ENCODE assay signal across 8 cellular contexts in genomic region chr11:102317768-102318103, GRCh38. TPM values are rescaled to one million over a fixed set of nuclear protein-coding genes. Genes with fewer than 3 reads are reported as not detected.
A peak's percentile ranks its signal among the peaks of the same experiment; 100 is the strongest.
DNase-seq lines count a peak whose midpoint lies in the region; ATAC-seq and TF ChIP-seq lines count a peak whose summit lies in the region.

No MANE protein-coding gene starts in this region.

- H3K4me3 Mint-ChIP-seq in Caco-2 (ENCODE audit: unreplicated experiment), result peak overlapping the region; percentile 89

- H3K9ac ChIP-seq in OCI-LY3 (ENCODE audit: low read length), result peak overlapping the region; percentile 87

- no peak overlapping the region for H2AFZ ChIP-seq in OCI-LY3 (ENCODE audit: low read depth, low read length)

- peak overlapping the region; percentile 80 for H3K27ac Mint-ChIP-seq in Caco-2 (ENCODE audit: unreplicated experiment)

- peaks cover 54% of the 10 kb centered on the region for H3K79me2 ChIP-seq in OCI-LY3 (ENCODE audit: low read length)

- no peaks in the 10 kb centered on the region for H3K27me3 Mint-ChIP-seq in Caco-2 (ENCODE audit: insufficient read depth, unreplicated experiment)

- no peaks in the 10 kb centered on the region for H3K9me3 Mint-ChIP-seq in Caco-2 (ENCODE audit: unreplicated experiment)

- intact Hi-C loops in Caco-2 (cut with micrococcal nuclease; ENCODE audit: unreplicated experiment), result loop anchor here (1.0 to 2.0 kb wide), 2 partner anchors 29 to 30 kb away; partner anchors contain the start of gene BIRC2

- H3K27me3 ChIP-seq in Caco-2 (replicated peaks; ENCODE audit: control insufficient read depth, insufficient read depth, low read length) (no peaks in the 10 kb centered on the region), OCI-LY3 (ENCODE audit: low read depth, low read length) (no peaks in the 10 kb centered on the region), neutrophil (no peaks in the 10 kb centered on the region)

- H3K4me3 ChIP-seq in Caco-2 (ENCODE audit: low read depth, low read length), result peak overlapping the region; percentile 58
- peak overlapping the region; percentile 91 for H3K4me3 ChIP-seq in OCI-LY3 (ENCODE audit: low read length)
- peak overlapping the region; percentile 75 for H3K4me3 ChIP-seq in epithelial cell of proximal tubule (ENCODE audit: low read depth, low read length)
- H3K4me3 ChIP-seq in neutrophil (ENCODE audit: low read depth in 1 of 2, low read length in 1 of 2), result peak overlapping the region; percentile 59 to 60

- peak overlapping the region; percentile 98 for H3K27ac ChIP-seq in OCI-LY3 (ENCODE audit: low read length)
- peak overlapping the region; percentile 59 for H3K27ac ChIP-seq in neutrophil

- H3K4me1 Mint-ChIP-seq in Caco-2 (ENCODE audit: low read depth, unreplicated experiment), result peaks cover 18% of the 10 kb centered on the region

- H3K4me1 ChIP-seq in Caco-2, result peaks cover 12% of the 10 kb centered on the region
- peaks cover 69% of the 10 kb centered on the region for H3K4me1 ChIP-seq in OCI-LY3 (ENCODE audit: low read length)
- peaks cover 23 to 24% of the 10 kb centered on the region in 2 experiments for H3K4me1 ChIP-seq in neutrophil (ENCODE audit: control insufficient read depth in 1 of 2, insufficient read depth in 1 of 2, low read depth in 1 of 2, low read length in 1 of 2)

- CTCF ChIA-PET in Caco-2 (lab: Charles Lee), result interaction anchor here (0.5 kb wide), 1 partner anchor 1460 kb away, joined by 3 read pairs; no protein-coding TSS in a partner anchor

- peak overlapping the region; percentile 90 for H3K4me2 ChIP-seq in OCI-LY3 (ENCODE audit: low read length)

- H3K36me3 Mint-ChIP-seq in Caco-2 (ENCODE audit: insufficient read depth, unreplicated experiment), result peaks cover 7% of the 10 kb centered on the region

- peaks cover 34% of the 10 kb centered on the region for H4K20me1 ChIP-seq in OCI-LY3 (ENCODE audit: insufficient read depth, low read length)

- no peak for ATAC-seq in GM21576 (IDR thresholded peaks at IDR 0.05; ENCODE audit: unreplicated experiment)
- ATAC-seq in HG03196 (IDR thresholded peaks at IDR 0.05; ENCODE audit: unreplicated experiment), result no peak

- no peaks in the 10 kb centered on the region for H3K36me3 ChIP-seq in Caco-2 (ENCODE audit: control insufficient read depth, insufficient read depth, low read length)
- H3K36me3 ChIP-seq in OCI-LY3 (replicated peaks; ENCODE audit: low read depth, low read length), result peaks cover 26% of the 10 kb centered on the region
- H3K36me3 ChIP-seq in neutrophil, result no peaks in the 10 kb centered on the region

- BruUV-seq in Caco-2 (replicated peaks; lab: Mats Ljungman, UMichigan), result TSS peak; percentile 69

- H3K9me3 ChIP-seq in Caco-2, result no peaks in the 10 kb centered on the region
- H3K9me3 ChIP-seq in OCI-LY3 (ENCODE audit: insufficient read depth, low read length), result no peaks in the 10 kb centered on the region
- no peaks in the 10 kb centered on the region for H3K9me3 ChIP-seq in neutrophil

- POLR2A ChIA-PET in Caco-2 (lab: Charles Lee), result no interaction called here

- DNase-seq in Caco-2 (no peak), epithelial cell of proximal tubule (ENCODE audit: low read depth) (no peak), superior temporal gyrus (ENCODE audit: extremely low spot score) (no peak), NCI-H2227 treated with DMSO at 0.1 percent for 48 hours (lab: John Stamatoyannopoulos, UW) (no peak)

- no peak for TF ChIP-seq CTCF in Caco-2 (IDR thresholded peaks at IDR 0.05; ENCODE audit: insufficient read depth in 1 of 2, low read depth in 1 of 2, low read length in 1 of 2, severe bottlenecking in 1 of 2, unreplicated experiment in 1 of 2)
- no peak for TF ChIP-seq CTCF in OCI-LY3 (IDR thresholded peaks at IDR 0.05; ENCODE audit: low read depth, low read length)
- no peak for TF ChIP-seq CTCF in epithelial cell of proximal tubule (conservative IDR thresholded peaks at IDR 0.05; ENCODE audit: low read depth, low read length)
- TF ChIP-seq CTCF in neutrophil (IDR thresholded peaks at IDR 0.05), result no peak

RNA-seq across cellular contexts. Expression of gene BIRC3, which starts 0.5 kb away (rescaled TPM):
- total RNA-seq in Caco-2 (2022) (1.4 and 2.2 TPM in 2 replicates), epithelial cell of proximal tubule (17.3 and 17.8 TPM in 2 replicates)

RNA-seq across cellular contexts. Expression of gene BIRC2, which starts 29.3 kb away (rescaled TPM):
- total RNA-seq in Caco-2 (2022) (52.7 and 53.5 TPM in 2 replicates), epithelial cell of proximal tubule (58.3 and 85.3 TPM in 2 replicates)
